In the genomic region with DNA sequence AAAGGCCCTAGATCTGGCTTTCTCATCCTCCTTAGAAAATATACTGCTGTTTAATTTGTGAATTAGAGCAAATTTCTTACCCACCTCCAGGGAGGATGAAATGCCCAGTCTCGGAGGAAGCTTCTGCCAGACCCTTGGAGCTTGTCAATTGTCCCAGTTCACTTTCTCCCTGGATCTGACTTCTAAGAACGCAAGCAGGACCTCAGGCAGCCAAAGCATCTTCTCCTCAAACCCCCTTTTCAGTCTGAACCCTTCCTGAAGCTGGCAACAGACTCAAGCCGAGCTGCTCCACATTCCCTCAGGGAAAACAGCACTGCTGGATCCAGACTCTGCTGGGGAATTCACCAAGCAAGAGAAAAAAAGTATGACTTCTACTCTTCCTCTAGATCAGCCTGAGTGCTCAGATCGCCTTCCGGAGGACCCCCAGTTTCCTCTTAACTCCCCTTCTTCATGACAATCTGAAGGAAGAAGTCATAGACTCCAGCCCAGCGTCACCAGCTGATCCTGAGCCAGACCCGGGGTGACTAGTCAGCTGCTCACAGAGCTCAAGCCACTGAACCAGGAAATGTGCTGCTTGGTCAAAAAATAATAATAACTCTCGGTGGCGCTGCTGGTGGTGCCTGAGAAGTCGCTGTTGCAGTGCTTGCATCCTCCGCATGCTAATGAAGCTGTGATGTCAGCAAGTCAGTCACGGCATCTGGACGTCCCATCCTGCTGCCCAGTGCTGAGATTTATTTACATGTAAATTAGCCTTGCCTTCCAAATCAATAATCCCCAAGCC, we compare ENCODE assay signal across 1 cellular context.
TF ChIP-seq lines count a peak whose summit lies in the region.

Gene PRICKLE2, minus strand, starts transcription at position 641 of the 781 bp plus-strand sequence. CDS start 26,539 bp downstream, outside the sequence.

TF ChIP-seq in IMR-90, 13 proteins besides CTCF, POLR2A, EP300 and RAD21 (continued from another document):
- peak; percentile 59 for TF ChIP-seq CEBPB (IDR thresholded peaks at IDR 0.05; ENCODE audit: low read depth, low read length)
- TF ChIP-seq, protein P1, sequence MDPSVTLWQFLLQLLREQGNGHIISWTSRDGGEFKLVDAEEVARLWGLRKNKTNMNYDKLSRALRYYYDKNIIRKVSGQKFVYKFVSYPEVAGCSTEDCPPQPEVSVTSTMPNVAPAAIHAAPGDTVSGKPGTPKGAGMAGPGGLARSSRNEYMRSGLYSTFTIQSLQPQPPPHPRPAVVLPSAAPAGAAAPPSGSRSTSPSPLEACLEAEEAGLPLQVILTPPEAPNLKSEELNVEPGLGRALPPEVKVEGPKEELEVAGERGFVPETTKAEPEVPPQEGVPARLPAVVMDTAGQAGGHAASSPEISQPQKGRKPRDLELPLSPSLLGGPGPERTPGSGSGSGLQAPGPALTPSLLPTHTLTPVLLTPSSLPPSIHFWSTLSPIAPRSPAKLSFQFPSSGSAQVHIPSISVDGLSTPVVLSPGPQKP (IDR thresholded peaks at IDR 0.05; ENCODE audit: borderline replicate concordance, low read depth, low read length) = no peak
